Comparison of ENCODE assay signal across 22 cellular contexts in genomic region chr5:51811883-51812282, GRCh38.
DNase-seq lines count a peak whose midpoint lies in the region; ATAC-seq, FAIRE-seq and TF ChIP-seq lines count a peak whose summit lies in the region.
"Had no signal": no experiment of that assay in that cellular context is flagged by ENCODE, and none has a peak within 500 bp of the region (broad histone marks: within the 10 kb centered on the region; RNA-seq: fewer than 3 reads in every experiment).

No MANE protein-coding gene starts in this region.

- no peak overlapping the region for H3K4me3 Mint-ChIP-seq in WTC11
- H3K4me3 Mint-ChIP-seq: activated naive CD4-positive, alpha-beta T cell treated with anti-CD3 and anti-CD28 coated beads, Interleukin-2, amount 50 U/mL, for 24 hours; HFFc6 had no signal

- H3K36me3 Mint-ChIP-seq in WTC11 = no peaks in the 10 kb centered on the region; the same call in 1 of the 2 replicates
- H3K36me3 Mint-ChIP-seq: activated naive CD4-positive, alpha-beta T cell treated with anti-CD3 and anti-CD28 coated beads, Interleukin-2, amount 50 U/mL, for 24 hours had no signal

- H3K4me1 ChIP-seq in right atrium auricular region = no peaks in the 10 kb centered on the region
- H3K4me1 ChIP-seq: BLaER1, upper lobe of right lung had no signal

- H3K4me1 Mint-ChIP-seq in WTC11 = peaks cover 14% of the 10 kb centered on the region
- H3K4me1 Mint-ChIP-seq: activated naive CD4-positive, alpha-beta T cell treated with anti-CD3 and anti-CD28 coated beads, Interleukin-2, amount 50 U/mL, for 24 hours had no signal

- peak overlapping the region; percentile 7; the same call in 1 of the 2 replicates for H3K27ac Mint-ChIP-seq in WTC11
- H3K27ac Mint-ChIP-seq: activated naive CD4-positive, alpha-beta T cell treated with anti-CD3 and anti-CD28 coated beads, Interleukin-2, amount 50 U/mL, for 24 hours; HFFc6 had no signal

- H3K9me3 Mint-ChIP-seq in WTC11 = peaks cover 4% of the 10 kb centered on the region; the same call in 1 of the 2 replicates
- H3K9me3 Mint-ChIP-seq: HFFc6 had no signal

- no peaks in the 10 kb centered on the region for H3K9me3 ChIP-seq in right atrium auricular region
- H3K9me3 ChIP-seq: BLaER1, MG63, upper lobe of right lung had no signal

- DNase-seq in NCI-H524 (lab: John Stamatoyannopoulos, UW) = peak; percentile 39 to 53
- DNase-seq in NCI-H524 treated with DMSO at 0.1 percent for 48 hours (lab: John Stamatoyannopoulos, UW) = no peak
- DNase-seq in WTC11 (ENCODE audit: low spot score) = no peak
- DNase-seq in SKM-1 (lab: John Stamatoyannopoulos, UW; ENCODE audit: unreplicated experiment) = no peak
- DNase-seq in left colon = no peak
- no peak for DNase-seq in right atrium auricular region (ENCODE audit: low spot score)
- DNase-seq: activated CD4-positive, alpha-beta T cell treated with anti-CD3 and anti-CD28 coated beads for 1 hour; activated CD8-positive, alpha-beta memory T cell treated with anti-CD3 and anti-CD28 coated beads for 24 hours; cerebellar nuclear complex; HFFc6; MG63; NCI-H187; NCI-H446 treated with DMSO at 0.1 percent for 48 hours; NK-92 treated with Interleukin-12 subunit alpha and Interleukin-12 subunit beta, amount 100 ng/mL, for 24 hours; right cardiac atrium; stimulated activated CD8-positive, alpha-beta memory T cell treated with anti-CD3 and anti-CD28 coated beads, Interleukin-4, amount 100 ng/mL, for 48 hours; upper lobe of right lung had no signal

- ATAC-seq in WTC11 (no peak), GM18511 (IDR thresholded peaks at IDR 0.05; ENCODE audit: unreplicated experiment) (no peak), left colon (no peak)
- ATAC-seq: right cardiac atrium, upper lobe of right lung had no signal

- FAIRE-seq in islet of Langerhans (lab: Jason Lieb, UNC) = peak; percentile 13
- FAIRE-seq: astrocyte had no signal

- no peaks in the 10 kb centered on the region for H3K27me3 Mint-ChIP-seq in WTC11 (ENCODE audit: low read depth)
- H3K27me3 Mint-ChIP-seq: activated naive CD4-positive, alpha-beta T cell treated with anti-CD3 and anti-CD28 coated beads, Interleukin-2, amount 50 U/mL, for 24 hours had no signal

- H3K36me3 ChIP-seq in right atrium auricular region = no peaks in the 10 kb centered on the region
- H3K36me3 ChIP-seq: BLaER1, MG63, upper lobe of right lung had no signal

- CTCF ChIA-PET in WTC11 (lab: Charles Lee) = no interaction called here

- TF ChIP-seq CTCF in WTC11 (IDR thresholded peaks at IDR 0.05) = no peak
- TF ChIP-seq CTCF in right atrium auricular region (IDR thresholded peaks at IDR 0.05) = no peak

- intact Hi-C loops in left colon (cut with DNase I, micrococcal nuclease) = no loop called here

- POLR2A ChIA-PET in WTC11 (lab: Charles Lee) = no interaction called here

- no peaks in the 10 kb centered on the region for H3K27me3 ChIP-seq in right atrium auricular region
- H3K27me3 ChIP-seq: BLaER1, MG63, upper lobe of right lung had no signal

- H3K27ac ChIP-seq in right atrium auricular region = no peak overlapping the region
- H3K27ac ChIP-seq: BLaER1, upper lobe of right lung had no signal

- H3K4me3 ChIP-seq in right atrium auricular region = no peak overlapping the region
- H3K4me3 ChIP-seq: BLaER1, MG63, upper lobe of right lung had no signal

TF ChIP-seq in WTC11, 78 proteins besides CTCF, POLR2A, EP300 and RAD21:
- TF ChIP-seq HMGXB4 (CRISPR knock-in tag; IDR thresholded peaks at IDR 0.05) (no peak), ZNF138 (CRISPR knock-in tag; conservative IDR thresholded peaks at IDR 0.05) (no peak), FOXJ3 (CRISPR knock-in tag; IDR thresholded peaks at IDR 0.05; ENCODE audit: borderline replicate concordance) (no peak), USF2 (CRISPR knock-in tag; IDR thresholded peaks at IDR 0.05) (no peak), ZSCAN18 (CRISPR knock-in tag; IDR thresholded peaks at IDR 0.05) (no peak), FOXP1 (CRISPR knock-in tag; IDR thresholded peaks at IDR 0.05; ENCODE audit: borderline replicate concordance) (no peak), TEAD1 (CRISPR knock-in tag; IDR thresholded peaks at IDR 0.05) (no peak)
TF ChIP-seq in WTC11: peak in this region for 0.

Comparison
In these comparisons a context has a peak if more than half of its experiments do, and no peak if none do; other contexts are left out.
1. DNase-seq: peak in NCI-H524 (2 of 2); none in NCI-H524 treated with DMSO at 0.1 percent for 48 hours (single experiment), WTC11 (single experiment), SKM-1 (single experiment), left colon (0 of 2) and right atrium auricular region (single experiment).